11 cellular contexts compared by ENCODE assay signal in genomic region chr16:78761427-78761826, GRCh38.
DNase-seq lines count a peak whose midpoint lies in the region; ATAC-seq and TF ChIP-seq lines count a peak whose summit lies in the region.
"Had no signal": no experiment of that assay in that cellular context is flagged by ENCODE, and none has a peak within 500 bp of the region (broad histone marks: within the 10 kb centered on the region; RNA-seq: fewer than 3 reads in every experiment).

No MANE protein-coding gene starts in this region.

- H3K4me3 ChIP-seq in uterus = no peak overlapping the region
- H3K4me3 ChIP-seq: A549, mucosa of descending colon, tibial nerve had no signal

- intact Hi-C loops in activated CD8-positive, alpha-beta T cell treated with anti-CD3 and anti-CD28 coated beads for 36 hours (cut with micrococcal nuclease) = no loop called here
- intact Hi-C loops in uterus (cut with DNase I; ENCODE audit: low total_unique reads) = no loop called here

- no peak for TF ChIP-seq CTCF in activated CD8-positive, alpha-beta T cell treated with anti-CD3 and anti-CD28 coated beads for 36 hours (IDR thresholded peaks at IDR 0.05)
- TF ChIP-seq CTCF in uterus (IDR thresholded peaks at IDR 0.05) = no peak

- POLR2A ChIA-PET in activated CD8-positive, alpha-beta T cell treated with anti-CD3 and anti-CD28 coated beads for 36 hours (lab: Charles Lee) = no interaction called here
- POLR2A ChIA-PET in activated CD8-positive, alpha-beta T cell treated with anti-CD3 and anti-CD28 coated beads, Interleukin-2, amount 10 ng/mL, durations not matched to agents 7 days and 5 days (lab: Charles Lee) = interaction anchor here (1.1 kb wide), 1 partner anchor 12 kb away, joined by 3 read pairs; no protein-coding TSS in a partner anchor

- H3K27me3 Mint-ChIP-seq in activated CD8-positive, alpha-beta T cell treated with anti-CD3 and anti-CD28 coated beads for 36 hours = no peaks in the 10 kb centered on the region
- no peaks in the 10 kb centered on the region for H3K27me3 Mint-ChIP-seq in activated CD8-positive, alpha-beta T cell treated with anti-CD3 and anti-CD28 coated beads, Interleukin-2, amount 10 ng/mL, durations not matched to agents 7 days and 5 days (ENCODE audit: low read depth)

- no peak overlapping the region for H3K4me3 Mint-ChIP-seq in activated CD8-positive, alpha-beta T cell treated with anti-CD3 and anti-CD28 coated beads for 36 hours
- H3K4me3 Mint-ChIP-seq in activated CD8-positive, alpha-beta T cell treated with anti-CD3 and anti-CD28 coated beads, Interleukin-2, amount 10 ng/mL, durations not matched to agents 7 days and 5 days = no peak overlapping the region
- no peak overlapping the region for H3K4me3 Mint-ChIP-seq in stimulated activated effector memory CD8-positive, alpha-beta T cell treated with anti-CD3 and anti-CD28 coated beads, Interleukin-12 subunit alpha, Interleukin-12 subunit beta, amount 100 ng/mL, for 72 hours

- H3K36me3 ChIP-seq in uterus = no peaks in the 10 kb centered on the region
- H3K36me3 ChIP-seq: tibial nerve had no signal

- H3K27ac Mint-ChIP-seq in activated CD8-positive, alpha-beta T cell treated with anti-CD3 and anti-CD28 coated beads for 36 hours = no peak overlapping the region
- H3K27ac Mint-ChIP-seq in activated CD8-positive, alpha-beta T cell treated with anti-CD3 and anti-CD28 coated beads, Interleukin-2, amount 10 ng/mL, durations not matched to agents 7 days and 5 days = no peak overlapping the region
- H3K27ac Mint-ChIP-seq in stimulated activated effector memory CD8-positive, alpha-beta T cell treated with anti-CD3 and anti-CD28 coated beads, Interleukin-12 subunit alpha, Interleukin-12 subunit beta, amount 100 ng/mL, for 72 hours = no peak overlapping the region

- H3K4me1 Mint-ChIP-seq in activated CD8-positive, alpha-beta T cell treated with anti-CD3 and anti-CD28 coated beads for 36 hours (ENCODE audit: low read depth) = peaks cover 4% of the 10 kb centered on the region
- no peaks in the 10 kb centered on the region for H3K4me1 Mint-ChIP-seq in activated CD8-positive, alpha-beta T cell treated with anti-CD3 and anti-CD28 coated beads, Interleukin-2, amount 10 ng/mL, durations not matched to agents 7 days and 5 days (ENCODE audit: low read depth)
- H3K4me1 Mint-ChIP-seq in stimulated activated effector memory CD8-positive, alpha-beta T cell treated with anti-CD3 and anti-CD28 coated beads, Interleukin-12 subunit alpha, Interleukin-12 subunit beta, amount 100 ng/mL, for 72 hours = peaks cover 27% of the 10 kb centered on the region

- H3K27me3 ChIP-seq in uterus = no peaks in the 10 kb centered on the region
- H3K27me3 ChIP-seq: tibial nerve had no signal

- peak; percentile 65 for DNase-seq in activated CD8-positive, alpha-beta T cell treated with anti-CD3 and anti-CD28 coated beads for 36 hours
- DNase-seq in activated CD8-positive, alpha-beta T cell treated with anti-CD3 and anti-CD28 coated beads, Interleukin-2, amount 10 ng/mL, durations not matched to agents 7 days and 5 days = no peak
- DNase-seq in stimulated activated effector memory CD8-positive, alpha-beta T cell treated with anti-CD3 and anti-CD28 coated beads, Interleukin-12 subunit alpha, Interleukin-12 subunit beta, amount 100 ng/mL, for 72 hours (ENCODE audit: low spot score in 2 of 2) = peak; percentile 51 to 86
- DNase-seq in AG20443 (ENCODE audit: low spot score) (no peak), middle frontal gyrus (ENCODE audit: extremely low spot score, low spot score) (no peak), uterus (no peak)
- DNase-seq: mucosa of descending colon had no signal

- no peak for TF ChIP-seq POLR2A in uterus (IDR thresholded peaks at IDR 0.05)

- H3K27ac ChIP-seq in uterus = no peak overlapping the region
- H3K27ac ChIP-seq: A549, tibial nerve had no signal

- ATAC-seq in activated CD8-positive, alpha-beta T cell treated with anti-CD3 and anti-CD28 coated beads for 36 hours = peak; percentile 79
- ATAC-seq in activated CD8-positive, alpha-beta T cell treated with anti-CD3 and anti-CD28 coated beads, Interleukin-2, amount 10 ng/mL, durations not matched to agents 7 days and 5 days = no peak
- peak; percentile 83 for ATAC-seq in GM21786 (IDR thresholded peaks at IDR 0.05; ENCODE audit: unreplicated experiment)
- peak; percentile 79 for ATAC-seq in HG03378 (IDR thresholded peaks at IDR 0.05; ENCODE audit: unreplicated experiment)
- ATAC-seq in stimulated activated effector memory CD8-positive, alpha-beta T cell treated with anti-CD3 and anti-CD28 coated beads, Interleukin-12 subunit alpha, Interleukin-12 subunit beta, amount 100 ng/mL, for 72 hours = peak; percentile 93
- ATAC-seq: A549, mucosa of descending colon had no signal

- H3K9me3 ChIP-seq in uterus = no peaks in the 10 kb centered on the region
- H3K9me3 ChIP-seq: A549, mucosa of descending colon, tibial nerve had no signal

- H3K4me1 ChIP-seq in uterus = no peaks in the 10 kb centered on the region
- H3K4me1 ChIP-seq: A549 had no signal

- no peaks in the 10 kb centered on the region for H3K36me3 Mint-ChIP-seq in activated CD8-positive, alpha-beta T cell treated with anti-CD3 and anti-CD28 coated beads for 36 hours (ENCODE audit: low read depth)
- no peaks in the 10 kb centered on the region for H3K36me3 Mint-ChIP-seq in activated CD8-positive, alpha-beta T cell treated with anti-CD3 and anti-CD28 coated beads, Interleukin-2, amount 10 ng/mL, durations not matched to agents 7 days and 5 days (ENCODE audit: low read depth)
- no peaks in the 10 kb centered on the region for H3K36me3 Mint-ChIP-seq in stimulated activated effector memory CD8-positive, alpha-beta T cell treated with anti-CD3 and anti-CD28 coated beads, Interleukin-12 subunit alpha, Interleukin-12 subunit beta, amount 100 ng/mL, for 72 hours

- H3K9me3 Mint-ChIP-seq in activated CD8-positive, alpha-beta T cell treated with anti-CD3 and anti-CD28 coated beads for 36 hours = peaks cover 4% of the 10 kb centered on the region
- H3K9me3 Mint-ChIP-seq in activated CD8-positive, alpha-beta T cell treated with anti-CD3 and anti-CD28 coated beads, Interleukin-2, amount 10 ng/mL, durations not matched to agents 7 days and 5 days (ENCODE audit: insufficient read depth) = no peaks in the 10 kb centered on the region
- peaks cover under 1% of the 10 kb centered on the region for H3K9me3 Mint-ChIP-seq in stimulated activated effector memory CD8-positive, alpha-beta T cell treated with anti-CD3 and anti-CD28 coated beads, Interleukin-12 subunit alpha, Interleukin-12 subunit beta, amount 100 ng/mL, for 72 hours

- CTCF ChIA-PET in activated CD8-positive, alpha-beta T cell treated with anti-CD3 and anti-CD28 coated beads for 36 hours (lab: Charles Lee) = interaction anchor here (2.3 kb wide), 1 partner anchor 9 kb away, joined by 9 read pairs; no protein-coding TSS in a partner anchor
- CTCF ChIA-PET in activated CD8-positive, alpha-beta T cell treated with anti-CD3 and anti-CD28 coated beads, Interleukin-2, amount 10 ng/mL, durations not matched to agents 7 days and 5 days (lab: Charles Lee) = interaction anchor here (1.1 to 1.8 kb wide), 3 partner anchors 9 to 11 kb away, joined by 4 to 12 read pairs (median 7); no protein-coding TSS in a partner anchor

Comparison
In these comparisons a context has a peak if more than half of its experiments do, and no peak if none do; other contexts are left out.
1. DNase-seq: peak in activated CD8-positive, alpha-beta T cell treated with anti-CD3 and anti-CD28 coated beads for 36 hours (single experiment) and stimulated activated effector memory CD8-positive, alpha-beta T cell treated with anti-CD3 and anti-CD28 coated beads, Interleukin-12 subunit alpha, Interleukin-12 subunit beta, amount 100 ng/mL, for 72 hours (2 of 2); none in activated CD8-positive, alpha-beta T cell treated with anti-CD3 and anti-CD28 coated beads, Interleukin-2, amount 10 ng/mL, durations not matched to agents 7 days and 5 days (single experiment), AG20443 (single experiment), middle frontal gyrus (single experiment) and uterus (0 of 2).